ENCODE assay signal across 6 cellular contexts in genomic region chr11:1243521-1243920, GRCh38. TPM values are rescaled to one million over a fixed set of nuclear protein-coding genes. Genes with fewer than 3 reads are reported as not detected.
"Had no signal": no experiment of that assay in that cellular context is flagged by ENCODE, and none has a peak within 500 bp of the region (broad histone marks: within the 10 kb centered on the region; RNA-seq: fewer than 3 reads in every experiment).

No MANE protein-coding gene starts in this region.

RNA-seq across cellular contexts. Expression of gene MUC5B, which starts 20.7 kb away (rescaled TPM):
- total RNA-seq: subcutaneous adipose tissue, temporal lobe, thoracic aorta, thyroid gland, ureter, urinary bladder had no signal
